14 cellular contexts compared by ENCODE assay signal in genomic region chr11:862028-862703, GRCh38. TPM values are rescaled to one million over a fixed set of nuclear protein-coding genes. Genes with fewer than 3 reads are reported as not detected.
DNase-seq lines count a peak whose midpoint lies in the region; ATAC-seq, FAIRE-seq and TF ChIP-seq lines count a peak whose summit lies in the region.
"Had no signal": no experiment of that assay in that cellular context is flagged by ENCODE, and none has a peak within 500 bp of the region (broad histone marks: within the 10 kb centered on the region; RNA-seq: fewer than 3 reads in every experiment).

No MANE protein-coding gene starts in this region.

- peak; percentile 12; the same call in 1 of the 2 replicates for TF ChIP-seq POLR2A in Raji (IDR thresholded peaks at IDR 0.05; ENCODE audit: insufficient read depth, low read depth, low read length)
- TF ChIP-seq POLR2A in stomach (IDR thresholded peaks at IDR 0.05), result no peak

- peak; percentile 60 for DNase-seq in SK-N-SH
- DNase-seq in stomach, result peak; percentile 58
- DNase-seq in HuH-7 (ENCODE audit: low spot score), result no peak
- DNase-seq in urothelium cell line (ENCODE audit: low spot score), result no peak
- DNase-seq: activated CD8-positive, alpha-beta memory T cell treated with anti-CD3 and anti-CD28 coated beads, Interleukin-2, amount 10 ng/mL, durations not matched to agents 7 days and 5 days; activated naive CD8-positive, alpha-beta T cell treated with anti-CD3 and anti-CD28 coated beads, Interleukin-2, amount 10 ng/mL, durations not matched to agents 7 days and 5 days; stimulated activated CD4-positive, alpha-beta T cell treated with anti-CD3 and anti-CD28 coated beads, Interleukin-15, amount 100 ng/mL, for 24 hours; stimulated activated CD8-positive, alpha-beta memory T cell treated with anti-CD3 and anti-CD28 coated beads, Interleukin-4, amount 100 ng/mL, for 48 hours had no signal

- no peak for TF ChIP-seq EP300 in SK-N-SH (IDR thresholded peaks at IDR 0.05; ENCODE audit: borderline replicate concordance in 1 of 2, low read depth in 1 of 2, low read length in 1 of 2)
- no peak for TF ChIP-seq EP300 in stomach (IDR thresholded peaks at IDR 0.05)

- H3K4me3 ChIP-seq in SK-N-SH (ENCODE audit: low read depth in 2 of 2, low read length in 1 of 2) (no peak overlapping the region), iPS-20b (ENCODE audit: low read length) (peak overlapping the region; percentile 35), stomach (no peak overlapping the region)
- H3K4me3 ChIP-seq: GM12878 had no signal

- 78% methylated on average over 22 of the region's 26 CpGs for WGBS in SK-N-SH (ENCODE audit: low lambda C conversion rate)
- WGBS in stomach, 5 donors, result 36 to 52% (median 46%) methylated on average over 23 to 26 of the region's 26 CpGs

- H2AFZ ChIP-seq in SK-N-SH (ENCODE audit: low read depth), result no peak overlapping the region

- H3K9me2 ChIP-seq in SK-N-SH, result no peaks in the 10 kb centered on the region

- H3K4me2 ChIP-seq in SK-N-SH, result no peak overlapping the region

- H3K36me3 ChIP-seq in SK-N-SH (replicated peaks in 1 of 2; ENCODE audit: control insufficient read depth in 1 of 2, insufficient read depth in 2 of 2, low read length in 1 of 2) (peaks cover 0 to 24% of the 10 kb centered on the region in 2 experiments), iPS-20b (ENCODE audit: insufficient read depth, low read depth, low read length) (no peaks in the 10 kb centered on the region), stomach (peaks cover 3 to 49% (median 46%) of the 10 kb centered on the region in 4 donors)

- TF ChIP-seq CTCF in SK-N-SH (IDR thresholded peaks at IDR 0.05) (no peak), stomach (IDR thresholded peaks at IDR 0.05) (no peak)

- no peak for FAIRE-seq in urothelium cell line (lab: Jason Lieb, UNC)
- FAIRE-seq: GM12878, keratinocyte had no signal

- H3K9ac ChIP-seq in SK-N-SH (no peak overlapping the region), iPS-20b (ENCODE audit: low read depth, low read length) (peak overlapping the region; percentile 71)

- POLR2A ChIA-PET in SK-N-SH (lab: Yijun Ruan, JAX), result interaction anchor here (0.7 kb wide), 1 partner anchor 166 kb away, joined by 4 read pairs; no protein-coding TSS in a partner anchor

- H3K9me3 ChIP-seq in SK-N-SH, result no peaks in the 10 kb centered on the region
- H3K9me3 ChIP-seq in iPS-20b (ENCODE audit: insufficient read depth, low read depth, low read length), result no peaks in the 10 kb centered on the region
- no peaks in the 10 kb centered on the region for H3K9me3 ChIP-seq in stomach

- ATAC-seq in SK-N-SH treated with all-trans-retinoic acid at 6 μM for 48 hours, result no peak
- ATAC-seq in GM19463 (IDR thresholded peaks at IDR 0.05; ENCODE audit: unreplicated experiment), result no peak
- ATAC-seq: activated CD8-positive, alpha-beta memory T cell treated with anti-CD3 and anti-CD28 coated beads, Interleukin-2, amount 10 ng/mL, durations not matched to agents 7 days and 5 days; GM12878 had no signal

- H3K27me3 ChIP-seq in SK-N-SH (ENCODE audit: insufficient read depth), result no peaks in the 10 kb centered on the region
- H3K27me3 ChIP-seq in iPS-20b (ENCODE audit: insufficient read depth, low read length), result no peaks in the 10 kb centered on the region; the same call in 1 of the 2 replicates
- H3K27me3 ChIP-seq in stomach, result no peaks in the 10 kb centered on the region

- peaks cover 38% of the 10 kb centered on the region for H4K20me1 ChIP-seq in SK-N-SH (ENCODE audit: insufficient read depth)

- H3K4me1 ChIP-seq in SK-N-SH (ENCODE audit: control insufficient read depth in 1 of 2, insufficient read depth in 2 of 2, low read depth in 1 of 2, low read length in 1 of 2) (peaks cover 10 to 50% of the 10 kb centered on the region in 2 experiments; a peak in 2 of 4 replicates), iPS-20b (ENCODE audit: insufficient read depth, low read length) (peaks cover 8% of the 10 kb centered on the region; the same call in 1 of the 2 replicates), stomach (peaks cover 11 to 40% (median 31%) of the 10 kb centered on the region in 4 donors)

- TF ChIP-seq RAD21 in SK-N-SH (IDR thresholded peaks at IDR 0.05; ENCODE audit: low read length), result no peak

- H3K79me2 ChIP-seq in SK-N-SH (ENCODE audit: insufficient read depth), result peaks cover 7% of the 10 kb centered on the region; the same call in 1 of the 2 replicates

- H3F3A ChIP-seq in SK-N-SH (replicated peaks; ENCODE audit: insufficient read depth), result no peaks in the 10 kb centered on the region

- CTCF ChIA-PET in SK-N-SH (lab: Yijun Ruan, JAX), result interaction anchor here (1.6 to 4.0 kb wide), 2 partner anchors 14 to 90 kb away, joined by 4 to 24 read pairs; no protein-coding TSS in a partner anchor

- intact Hi-C loops in stomach (cut with DNase I; ENCODE audit: low total_unique reads), result no loop called here

- H3K27ac ChIP-seq in SK-N-SH (ENCODE audit: low read depth in 2 of 2, low read length in 1 of 2) (no peak overlapping the region; a peak in 1 of 4 replicates), iPS-20b (ENCODE audit: low read length) (no peak overlapping the region), stomach (no peak overlapping the region)

TF ChIP-seq in SK-N-SH, 30 proteins besides CTCF, POLR2A, EP300 and RAD21:
- TF ChIP-seq ELF1 (IDR thresholded peaks at IDR 0.05), result no peak
- no peak for TF ChIP-seq FOXJ3 (CRISPR knock-in tag; IDR thresholded peaks at IDR 0.05)
- 0 out of 2 replicates have a peak, but pooled peaks have one; percentile 19 for TF ChIP-seq POLR2AphosphoS5 (IDR thresholded peaks at IDR 0.05; ENCODE audit: low read depth, low read length)
- TF ChIP-seq RCOR1 (IDR thresholded peaks at IDR 0.05; ENCODE audit: low read length), result no peak
- TF ChIP-seq MXI1 (IDR thresholded peaks at IDR 0.05; ENCODE audit: low read depth, low read length), result no peak
- 0 out of 2 replicates have a peak, but pooled peaks have one; percentile 6 for TF ChIP-seq NFIC (IDR thresholded peaks at IDR 0.05; ENCODE audit: borderline replicate concordance)
TF ChIP-seq in SK-N-SH: peak in this region for 2.

TF ChIP-seq in SK-N-SH treated with all-trans-retinoic acid at 6 μM for 48 hours, 23 proteins besides CTCF, POLR2A, EP300 and RAD21 (continues in another document):
- TF ChIP-seq ZNF8 (CRISPR knock-in tag; IDR thresholded peaks at IDR 0.05) (no peak), ESRRG (CRISPR knock-in tag; IDR thresholded peaks at IDR 0.05) (no peak), SNAI2 (CRISPR knock-in tag; IDR thresholded peaks at IDR 0.05) (no peak), ARNTL (CRISPR knock-in tag; IDR thresholded peaks at IDR 0.05; ENCODE audit: borderline replicate concordance, low read depth) (no peak), OSR1 (CRISPR knock-in tag; IDR thresholded peaks at IDR 0.05) (no peak), POU6F1 (CRISPR knock-in tag; IDR thresholded peaks at IDR 0.05; ENCODE audit: borderline replicate concordance, low read depth) (no peak), CREB5 (CRISPR knock-in tag; IDR thresholded peaks at IDR 0.05; ENCODE audit: low read depth) (no peak)

RNA-seq across cellular contexts. Expression of gene TSPAN4, which starts 19.5 kb away (rescaled TPM):
- polyA plus RNA-seq in SK-N-SH (2012; rRNA removed) (201 and 226 TPM in 2 replicates), stomach (10 to 100 TPM; 10.5 to 29.8 (median 26.4) TPM)
- 66.1 and 128 TPM in 2 replicates for polyA plus RNA-seq in SK-N-SH (2012; cell fraction: cytosol; rRNA removed)
- polyA plus RNA-seq in SK-N-SH (2012; cell fraction: nucleus; rRNA removed), result 521 and 832 TPM in 2 replicates
- total RNA-seq in stomach, result 100 to 1,000 TPM in 1 of 5 donors, 10 to 100 TPM in 4; 20.5 to 116 (median 29.7) TPM

RNA-seq across cellular contexts. Expression of gene POLR2L, which starts 19.8 kb away (rescaled TPM):
- 287 and 540 TPM in 2 replicates for polyA plus RNA-seq in SK-N-SH (2012; rRNA removed)
- polyA plus RNA-seq in SK-N-SH (2012; cell fraction: cytosol; rRNA removed), result 228 and 230 TPM in 2 replicates
- polyA plus RNA-seq in SK-N-SH (2012; cell fraction: nucleus; rRNA removed), result 123 and 341 TPM in 2 replicates
- 100 to 1,000 TPM in 1 of 5 donors, 10 to 100 TPM in 4; 13.8 to 407 (median 63.4) TPM for total RNA-seq in stomach
- polyA plus RNA-seq in stomach, result 100 to 1,000 TPM; 130 to 160 (median 152) TPM

RNA-seq across cellular contexts. Expression of gene CD151, which starts 29.4 kb away (rescaled TPM):
- polyA plus RNA-seq in SK-N-SH (2012; rRNA removed), result 922 and 1,149 TPM in 2 replicates
- polyA plus RNA-seq in SK-N-SH (2012; cell fraction: cytosol; rRNA removed), result 364 and 668 TPM in 2 replicates
- 1,027 and 1,059 TPM in 2 replicates for polyA plus RNA-seq in SK-N-SH (2012; cell fraction: nucleus; rRNA removed)
- total RNA-seq in stomach, result 100 to 1,000 TPM; 103 to 293 (median 157) TPM
- polyA plus RNA-seq in stomach, result 100 to 1,000 TPM in 2 of 3 donors, 10 to 100 TPM in 1; 66.7 to 262 (median 206) TPM

RNA-seq across cellular contexts. Expression of gene CRACR2B, which starts 34.4 kb away (rescaled TPM):
- polyA plus RNA-seq in SK-N-SH (2012; rRNA removed), result 0.94 and 1.1 TPM in 2 replicates
- 0.21 and 0.28 TPM in 2 replicates for polyA plus RNA-seq in SK-N-SH (2012; cell fraction: cytosol; rRNA removed)
- polyA plus RNA-seq in SK-N-SH (2012; cell fraction: nucleus; rRNA removed), result 3.8 and 5.0 TPM in 2 replicates
- total RNA-seq in stomach, result 100 to 1,000 TPM in 4 of 5 donors, 10 to 100 TPM in 1; 12.7 to 556 (median 165) TPM
- polyA plus RNA-seq in stomach, result 100 to 1,000 TPM; 105 to 133 (median 119) TPM

RNA-seq across cellular contexts. Expression of gene PNPLA2, which starts 43.5 kb away (rescaled TPM):
- polyA plus RNA-seq in SK-N-SH (2012; rRNA removed) (47.7 and 60.3 TPM in 2 replicates), stomach (10 to 100 TPM; 41.7 to 85.1 (median 77.8) TPM)
- 24.0 and 41.7 TPM in 2 replicates for polyA plus RNA-seq in SK-N-SH (2012; cell fraction: cytosol; rRNA removed)
- polyA plus RNA-seq in SK-N-SH (2012; cell fraction: nucleus; rRNA removed), result 222 and 344 TPM in 2 replicates
- 100 to 1,000 TPM in 3 of 5 donors, 10 to 100 TPM in 2; 33.4 to 385 (median 139) TPM for total RNA-seq in stomach

Comparison
In these comparisons a context has a peak if more than half of its experiments do, and no peak if none do; other contexts are left out.
1. DNase-seq: peak in SK-N-SH (single experiment) and stomach (single experiment); none in HuH-7 (single experiment) and urothelium cell line (single experiment).